ENCODE assay signal across 8 cellular contexts in genomic region chr1:150567717-150568561, GRCh38. TPM values are rescaled to one million over a fixed set of nuclear protein-coding genes. Genes with fewer than 3 reads are reported as not detected.
DNase-seq lines count a peak whose midpoint lies in the region; ATAC-seq and TF ChIP-seq lines count a peak whose summit lies in the region.

No MANE protein-coding gene starts in this region.

- CTCF ChIA-PET in activated naive CD4-positive, alpha-beta T cell treated with anti-CD3 and anti-CD28 coated beads, Interleukin-2, amount 10 ng/mL, durations not matched to agents 7 days and 5 days (lab: Charles Lee), result interaction anchor here (0.9 to 11.7 kb wide), 6 partner anchors 7 to 332 kb away, joined by 3 to 221 read pairs (median 6); partner anchors contain the start of genes CTSS and MCL1

- no peaks in the 10 kb centered on the region for H3K27me3 Mint-ChIP-seq in activated naive CD4-positive, alpha-beta T cell treated with anti-CD3 and anti-CD28 coated beads, Interleukin-2, amount 10 ng/mL, durations not matched to agents 7 days and 5 days
- peaks cover 2% of the 10 kb centered on the region for H3K27me3 Mint-ChIP-seq in neural progenitor cell (ENCODE audit: insufficient read depth, low read depth)

- no peak overlapping the region for H2AFZ ChIP-seq in neural progenitor cell (replicated peaks)

- TF ChIP-seq CTCF in neural progenitor cell (IDR thresholded peaks at IDR 0.05), result peak; percentile 26

- peak overlapping the region; percentile 69 for H3K9ac ChIP-seq in neural progenitor cell

- peak overlapping the region; percentile 100 for H3K27ac ChIP-seq in neural progenitor cell

- H3K9me3 ChIP-seq in neural progenitor cell (ENCODE audit: low read depth), result no peaks in the 10 kb centered on the region

- peaks cover 48% of the 10 kb centered on the region for H3K36me3 Mint-ChIP-seq in activated naive CD4-positive, alpha-beta T cell treated with anti-CD3 and anti-CD28 coated beads, Interleukin-2, amount 10 ng/mL, durations not matched to agents 7 days and 5 days
- H3K36me3 Mint-ChIP-seq in neural progenitor cell, result peaks cover 14% of the 10 kb centered on the region

- H3K79me2 ChIP-seq in neural progenitor cell (ENCODE audit: low read depth), result peaks cover 91% of the 10 kb centered on the region

- H4K20me1 ChIP-seq in neural progenitor cell (ENCODE audit: low read depth), result peaks cover 12% of the 10 kb centered on the region

- peak overlapping the region; percentile 82 for H3K4me2 ChIP-seq in neural progenitor cell

- peaks cover 68% of the 10 kb centered on the region for H3F3A ChIP-seq in neural progenitor cell (ENCODE audit: low read depth)

- peaks cover 95% of the 10 kb centered on the region for H3K4me1 Mint-ChIP-seq in activated naive CD4-positive, alpha-beta T cell treated with anti-CD3 and anti-CD28 coated beads, Interleukin-2, amount 10 ng/mL, durations not matched to agents 7 days and 5 days
- H3K4me1 Mint-ChIP-seq in neural progenitor cell, result peaks cover 53% of the 10 kb centered on the region

- no peaks in the 10 kb centered on the region for H3K27me3 ChIP-seq in neural progenitor cell

- H3K9me3 Mint-ChIP-seq in activated naive CD4-positive, alpha-beta T cell treated with anti-CD3 and anti-CD28 coated beads, Interleukin-2, amount 10 ng/mL, durations not matched to agents 7 days and 5 days, result no peaks in the 10 kb centered on the region
- no peaks in the 10 kb centered on the region for H3K9me3 Mint-ChIP-seq in neural progenitor cell

- H3K36me3 ChIP-seq in neural progenitor cell, result no peaks in the 10 kb centered on the region

- H3K27ac Mint-ChIP-seq in activated naive CD4-positive, alpha-beta T cell treated with anti-CD3 and anti-CD28 coated beads, Interleukin-2, amount 10 ng/mL, durations not matched to agents 7 days and 5 days, result peak overlapping the region; percentile 94
- peak overlapping the region; percentile 98 for H3K27ac Mint-ChIP-seq in neural progenitor cell

- H3K4me3 ChIP-seq in neural progenitor cell, result peak overlapping the region; percentile 37

- peaks cover 39% of the 10 kb centered on the region for H3K4me1 ChIP-seq in neural progenitor cell

- ATAC-seq in HG02763 (IDR thresholded peaks at IDR 0.05; ENCODE audit: unreplicated experiment) (peak; percentile 19), HG02623 (IDR thresholded peaks at IDR 0.05; ENCODE audit: unreplicated experiment) (no peak)

- DNase-seq in GM04503 (ENCODE audit: low read depth), result peak; percentile 97
- peak; percentile 34 for DNase-seq in NCI-H510A (lab: John Stamatoyannopoulos, UW)
- peak; percentile 75 for DNase-seq in activated naive CD4-positive, alpha-beta T cell treated with anti-CD3 and anti-CD28 coated beads, Interleukin-2, amount 10 ng/mL, durations not matched to agents 7 days and 5 days
- DNase-seq in foreskin melanocyte, result peak; percentile 56
- peak; percentile 93 for DNase-seq in neural progenitor cell (ENCODE audit: low spot score)
- DNase-seq in 8988T, result no peak

- H3K4me3 Mint-ChIP-seq in activated naive CD4-positive, alpha-beta T cell treated with anti-CD3 and anti-CD28 coated beads, Interleukin-2, amount 10 ng/mL, durations not matched to agents 7 days and 5 days, result peak overlapping the region; percentile 81
- peak overlapping the region; percentile 67 for H3K4me3 Mint-ChIP-seq in neural progenitor cell

RNA-seq across cellular contexts. Expression of gene MCL1, which starts 11.5 kb away (rescaled TPM):
- 202 and 232 TPM in 2 replicates for total RNA-seq in neural progenitor cell (ENCODE audit: low replicate concordance)

RNA-seq across cellular contexts. Expression of gene ADAMTSL4, which starts 18.7 kb away (rescaled TPM):
- not detected in 2 replicates for total RNA-seq in neural progenitor cell (ENCODE audit: low replicate concordance)

RNA-seq across cellular contexts. Expression of gene FALEC, which starts 52.4 kb away (rescaled TPM):
- total RNA-seq in neural progenitor cell (ENCODE audit: low replicate concordance), result 0.96 TPM in 1 of 2 replicates, not detected in the other
